Comparison of ENCODE assay signal across 8 cellular contexts in genomic region chr17:7687908-7688807, GRCh38. TPM values are rescaled to one million over a fixed set of nuclear protein-coding genes. Genes with fewer than 3 reads are reported as not detected.
A peak's percentile ranks its signal among the peaks of the same experiment; 100 is the strongest.
DNase-seq lines count a peak whose midpoint lies in the region; ATAC-seq and TF ChIP-seq lines count a peak whose summit lies in the region.

TSS of gene WRAP53 (plus strand) at chr17:7688477. CDS start at chr17:7688649, 172 bp downstream.

- under 1% methylated on average over 51 of the region's 51 CpGs for WGBS in right cardiac atrium
- 0% methylated on average over 48 to 51 of the region's 51 CpGs for WGBS in aorta, 2 donors

- ATAC-seq in GM18502 (IDR thresholded peaks at IDR 0.05; ENCODE audit: poor library complexity, unreplicated experiment) (peak; percentile 75), HG02970 (IDR thresholded peaks at IDR 0.05; ENCODE audit: low FRiP score, unreplicated experiment) (peak; percentile 60), right cardiac atrium (peak; percentile 95 to 97), aorta (ENCODE audit: low FRiP score) (peak; percentile 95)

- H3K9me3 Mint-ChIP-seq in T-helper 2 cell treated with Interferon-gamma antibody and Interleukin-4, amounts not matched to agents 5 μg/mL and 100 μg/mL, for 36 hours: no peaks in the 10 kb centered on the region

- H3K4me1 ChIP-seq in ascending aorta (peaks cover 9 to 16% of the 10 kb centered on the region in 2 donors), right cardiac atrium (ENCODE audit: control insufficient read depth, insufficient read depth, low read length) (no peaks in the 10 kb centered on the region), aorta (ENCODE audit: control insufficient read depth in 1 of 2, insufficient read depth in 2 of 2, low read length in 2 of 2) (no peaks in the 10 kb centered on the region)

- H3K4me3 ChIP-seq in ascending aorta (peak within 1 kb of the TSS; percentile 70 to 79), right cardiac atrium (ENCODE audit: low read length) (peak within 1 kb of the TSS; percentile 100), aorta (ENCODE audit: low read length in 2 of 2) (peak within 1 kb of the TSS; percentile 91 to 96)

- H3K36me3 ChIP-seq in ascending aorta (no peaks in the 10 kb centered on the region), aorta (ENCODE audit: control insufficient read depth in 1 of 2, insufficient read depth in 2 of 2, low read length in 1 of 2) (no peaks in the 10 kb centered on the region)

- peak within 1 kb of the TSS; percentile 98 for H3K27ac Mint-ChIP-seq in T-helper 2 cell treated with Interferon-gamma antibody and Interleukin-4, amounts not matched to agents 5 μg/mL and 100 μg/mL, for 36 hours

- intact Hi-C loops in ascending aorta (cut with DNase I) (loop anchor here (1.0 to 10.0 kb wide), 12 partner anchors 29 to 445 kb away; partner anchors contain the start of genes DNAH2, EIF5A, FXR2 and GABARAP), right cardiac atrium (cut with DNase I) (loop anchor here (5.0 to 10.0 kb wide), 3 partner anchors 53 to 103 kb away; partner anchors contain the start of genes SHBG (in 4 of the 4) and MPDU1 (in 1 of the 4)), aorta (cut with DNase I) (loop anchor here (1.0 to 10.0 kb wide), 4 partner anchors 61 to 467 kb away; partner anchors contain the start of genes SAT2 (in 2 of the 2) and PER1 (in 1 of the 2))

- H3K27me3 ChIP-seq in ascending aorta (no peaks in the 10 kb centered on the region), right cardiac atrium (ENCODE audit: control insufficient read depth, insufficient read depth) (no peaks in the 10 kb centered on the region), aorta (ENCODE audit: control insufficient read depth in 1 of 2, insufficient read depth in 2 of 2, low read length in 1 of 2) (no peaks in the 10 kb centered on the region)

- peak; percentile 94 to 99 (median 99) for TF ChIP-seq CTCF in ascending aorta (IDR thresholded peaks at IDR 0.05)

- no peaks in the 10 kb centered on the region for H3K27me3 Mint-ChIP-seq in T-helper 2 cell treated with Interferon-gamma antibody and Interleukin-4, amounts not matched to agents 5 μg/mL and 100 μg/mL, for 36 hours (ENCODE audit: low read depth)

- peak within 1 kb of the TSS; percentile 96 for H3K4me3 Mint-ChIP-seq in T-helper 2 cell treated with Interferon-gamma antibody and Interleukin-4, amounts not matched to agents 5 μg/mL and 100 μg/mL, for 36 hours

- peaks cover 35% of the 10 kb centered on the region for H3K36me3 Mint-ChIP-seq in T-helper 2 cell treated with Interferon-gamma antibody and Interleukin-4, amounts not matched to agents 5 μg/mL and 100 μg/mL, for 36 hours (ENCODE audit: low read depth)

- peak; percentile 95 to 97 for DNase-seq in NCI-H1930 (lab: John Stamatoyannopoulos, UW)
- DNase-seq in T-helper 2 cell treated with Interferon-gamma antibody and Interleukin-4, amounts not matched to agents 5 μg/mL and 100 μg/mL, for 36 hours (ENCODE audit: low spot score): peak; percentile 96
- peak; percentile 97 to 100 for DNase-seq in ascending aorta (ENCODE audit: low spot score in 2 of 2)
- peak; percentile 97 to 99 (median 98) for DNase-seq in right cardiac atrium
- DNase-seq in putamen (ENCODE audit: low spot score): peak; percentile 98
- DNase-seq in aorta: peak; percentile 98

- H3K27ac ChIP-seq in ascending aorta (peak within 1 kb of the TSS; percentile 87 to 94), right cardiac atrium (ENCODE audit: low read length) (peak within 1 kb of the TSS; percentile 99), aorta (ENCODE audit: low read depth in 1 of 2, low read length in 2 of 2) (peak within 1 kb of the TSS in 1 of 2 donors; percentile 96)

- no peaks in the 10 kb centered on the region for H3K9me3 ChIP-seq in ascending aorta
- H3K9me3 ChIP-seq in right cardiac atrium (ENCODE audit: control insufficient read depth, low read length): no peaks in the 10 kb centered on the region
- H3K9me3 ChIP-seq in aorta (ENCODE audit: control insufficient read depth, low read length): no peaks in the 10 kb centered on the region

- H3K4me1 Mint-ChIP-seq in T-helper 2 cell treated with Interferon-gamma antibody and Interleukin-4, amounts not matched to agents 5 μg/mL and 100 μg/mL, for 36 hours (ENCODE audit: low read depth): peaks cover 28% of the 10 kb centered on the region

RNA-seq across cellular contexts. Expression of gene WRAP53, which starts in this region (rescaled TPM):
- total RNA-seq in ascending aorta: 1.5 TPM
- 1 to 10 TPM; 4.0 to 6.3 (median 4.9) TPM for total RNA-seq in right cardiac atrium
- polyA plus RNA-seq in right cardiac atrium: 5.1 TPM
- total RNA-seq in aorta: 1 to 10 TPM; 3.6 to 4.8 TPM
- 1 to 10 TPM; 4.8 to 7.3 TPM for polyA plus RNA-seq in aorta
